Comparison of ENCODE assay signal across 8 cellular contexts in the genomic region with DNA sequence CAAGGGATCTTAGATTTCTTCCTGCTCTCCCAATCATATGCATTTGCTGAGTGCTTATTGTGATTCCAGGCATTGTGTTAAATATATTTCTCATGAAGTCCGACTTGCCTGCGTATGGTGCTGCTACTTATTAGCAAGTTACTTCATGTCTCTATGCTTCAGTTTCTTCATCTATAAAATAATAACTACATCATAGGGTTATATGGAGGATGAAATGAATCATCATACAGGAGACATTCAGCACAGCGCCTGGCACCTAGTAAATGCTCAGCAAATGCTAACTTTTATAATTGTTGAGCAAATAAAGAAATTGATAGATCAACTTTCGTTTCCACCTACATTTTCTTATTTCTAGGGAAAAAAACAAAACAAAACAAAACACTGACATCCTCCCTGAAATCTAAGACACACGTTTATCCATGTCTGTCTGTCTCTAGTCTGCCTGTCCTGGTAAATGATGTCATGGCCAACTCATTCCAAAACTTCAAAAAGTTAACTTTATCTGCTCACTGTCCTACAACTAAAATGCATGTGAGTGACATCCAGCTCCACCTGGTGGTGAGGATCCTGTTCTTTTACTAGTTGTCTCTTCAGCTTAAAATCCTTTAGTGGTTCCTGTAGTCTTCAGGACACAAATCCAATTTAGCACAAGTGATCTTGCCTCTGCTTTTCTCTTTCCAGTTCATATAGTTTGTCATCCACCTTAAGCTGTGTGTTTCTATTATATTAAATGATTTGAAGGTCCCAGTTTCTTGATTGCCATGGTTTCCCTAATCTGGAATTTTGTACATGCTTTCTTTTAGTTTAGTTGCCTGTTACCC. TPM values are rescaled to one million over a fixed set of nuclear protein-coding genes. Genes with fewer than 3 reads are reported as not detected.
DNase-seq lines count a peak whose midpoint lies in the region; ATAC-seq and TF ChIP-seq lines count a peak whose summit lies in the region.

No MANE protein-coding gene starts in this region.

- H3K79me1 ChIP-seq in neuronal stem cell (ENCODE audit: low read depth, low read length), result no peaks in the 10 kb centered on the region

- no peak overlapping the region for H4K8ac ChIP-seq in neuronal stem cell (ENCODE audit: low read depth, low read length)

- no peak overlapping the region for H3K23ac ChIP-seq in neuronal stem cell (ENCODE audit: low read depth, low read length, poor library complexity)

- H3K9me2 ChIP-seq in DOHH2 (replicated peaks; ENCODE audit: control insufficient read depth, low read length) (no peaks in the 10 kb centered on the region), Karpas-422 (replicated peaks; ENCODE audit: insufficient read depth, low read length) (no peaks in the 10 kb centered on the region)

- H2BK15ac ChIP-seq in neuronal stem cell (ENCODE audit: low read length), result no peak overlapping the region

- peaks cover 81% of the 10 kb centered on the region for H3K36me3 Mint-ChIP-seq in activated T-helper 17 cell treated with anti-CD3 and anti-CD28 coated beads, Interleukin-2, amount 50 U/mL, for 72 hours (ENCODE audit: low read depth)

- no peak overlapping the region for H2BK12ac ChIP-seq in neuronal stem cell (ENCODE audit: low read length)

- H3K4me2 ChIP-seq in DOHH2 (ENCODE audit: low read length) (no peak overlapping the region), Karpas-422 (ENCODE audit: low read depth, low read length, poor library complexity, severe bottlenecking) (no peak overlapping the region), neuronal stem cell (ENCODE audit: insufficient read depth, low read length, poor library complexity, severe bottlenecking) (no peak overlapping the region)

- DNase-seq in Karpas-422 (peak; percentile 64), kidney tubule cell (ENCODE audit: low spot score) (peak; percentile 58), NCI-H345 (lab: John Stamatoyannopoulos, UW) (no peak), neuronal stem cell (ENCODE audit: low spot score) (no peak)

- no peaks in the 10 kb centered on the region for H4K20me1 ChIP-seq in DOHH2 (ENCODE audit: control insufficient read depth, insufficient read depth, low read depth, low read length)
- no peaks in the 10 kb centered on the region for H4K20me1 ChIP-seq in Karpas-422 (ENCODE audit: insufficient read depth, low read depth, low read length)

- no peaks in the 10 kb centered on the region for H3K79me2 ChIP-seq in DOHH2 (ENCODE audit: control insufficient read depth, low read length)
- H3K79me2 ChIP-seq in Karpas-422 (ENCODE audit: low read length), result no peaks in the 10 kb centered on the region

- H3K4me1 Mint-ChIP-seq in activated T-helper 17 cell treated with anti-CD3 and anti-CD28 coated beads, Interleukin-2, amount 50 U/mL, for 72 hours, result peaks cover 30% of the 10 kb centered on the region

- H2AFZ ChIP-seq in Karpas-422 (ENCODE audit: low read length) (no peak overlapping the region), neuronal stem cell (ENCODE audit: low read length) (no peak overlapping the region)

- H3K9me3 Mint-ChIP-seq in activated T-helper 17 cell treated with anti-CD3 and anti-CD28 coated beads, Interleukin-2, amount 50 U/mL, for 72 hours, result no peaks in the 10 kb centered on the region

- peak; percentile 62 for TF ChIP-seq CTCF in DOHH2 (IDR thresholded peaks at IDR 0.05; ENCODE audit: low read depth, low read length, poor library complexity, severe bottlenecking)

- no CpG with 5 or more reads among the region's 5 CpGs for WGBS in neuronal stem cell (ENCODE audit: extremely low coverage in 2 of 2, insufficient read length in 2 of 2, insufficient replicate concordance in 1 of 2), 2 donors

- no peak overlapping the region for H2BK120ac ChIP-seq in neuronal stem cell (ENCODE audit: low read depth, low read length)

- no peak overlapping the region for H3K14ac ChIP-seq in neuronal stem cell (ENCODE audit: low read length)

- ATAC-seq in GM19467 (IDR thresholded peaks at IDR 0.05; ENCODE audit: unreplicated experiment), result peak; percentile 65
- peak; percentile 66 for ATAC-seq in activated T-helper 17 cell treated with anti-CD3 and anti-CD28 coated beads, Interleukin-2, amount 50 U/mL, for 72 hours (replicated peaks)
- ATAC-seq in GM21825 (IDR thresholded peaks at IDR 0.05; ENCODE audit: unreplicated experiment), result no peak

- no peak overlapping the region for H3K4me3 Mint-ChIP-seq in activated T-helper 17 cell treated with anti-CD3 and anti-CD28 coated beads, Interleukin-2, amount 50 U/mL, for 72 hours

- H3K36me3 ChIP-seq in DOHH2 (ENCODE audit: control insufficient read depth, low read length) (peaks cover 46% of the 10 kb centered on the region), Karpas-422 (ENCODE audit: insufficient read depth, low read length) (peaks cover 11% of the 10 kb centered on the region; the same call in 1 of the 2 replicates), neuronal stem cell (replicated peaks in 1 of 2; ENCODE audit: control insufficient read depth in 2 of 2, insufficient read depth in 2 of 2, low read length in 2 of 2) (peaks cover 8 to 73% of the 10 kb centered on the region in 2 donors)

- H2AK5ac ChIP-seq in neuronal stem cell (ENCODE audit: low read depth, low read length), result no peak overlapping the region

- no peaks in the 10 kb centered on the region for H3K27me3 ChIP-seq in DOHH2 (ENCODE audit: control insufficient read depth, low read length)
- no peaks in the 10 kb centered on the region for H3K27me3 ChIP-seq in Karpas-422 (ENCODE audit: low read length)
- H3K27me3 ChIP-seq in neuronal stem cell (ENCODE audit: control insufficient read depth in 3 of 3, insufficient read depth in 3 of 3, low read depth in 1 of 3, low read length in 3 of 3), result no peaks in the 10 kb centered on the region

- no peak overlapping the region for H4K91ac ChIP-seq in neuronal stem cell (ENCODE audit: low read depth, low read length, poor library complexity)

- peak overlapping the region; percentile 31 for H3K27ac Mint-ChIP-seq in activated T-helper 17 cell treated with anti-CD3 and anti-CD28 coated beads, Interleukin-2, amount 50 U/mL, for 72 hours

- H3K27ac ChIP-seq in DOHH2 (ENCODE audit: low read depth, low read length) (no peak overlapping the region), Karpas-422 (ENCODE audit: low read length) (no peak overlapping the region), neuronal stem cell (replicated peaks; ENCODE audit: low read length) (no peak overlapping the region)

- no peak overlapping the region for H2BK5ac ChIP-seq in neuronal stem cell (ENCODE audit: low read length)

- H3K18ac ChIP-seq in neuronal stem cell (ENCODE audit: low read length), result no peak overlapping the region

- H3K9me3 ChIP-seq in DOHH2 (ENCODE audit: control insufficient read depth, insufficient read depth, low read length) (no peaks in the 10 kb centered on the region), Karpas-422 (ENCODE audit: low read length) (no peaks in the 10 kb centered on the region), neuronal stem cell (replicated peaks in 1 of 2; ENCODE audit: control insufficient read depth in 2 of 2, insufficient read depth in 1 of 2, low read depth in 1 of 2, low read length in 2 of 2) (no peaks in the 10 kb centered on the region)

- H3K4ac ChIP-seq in neuronal stem cell (ENCODE audit: low read length), result no peak overlapping the region

- H3K9ac ChIP-seq in Karpas-422 (ENCODE audit: low read length) (no peak overlapping the region), neuronal stem cell (ENCODE audit: low read depth, low read length, poor library complexity) (no peak overlapping the region)

- H3K4me3 ChIP-seq in DOHH2 (ENCODE audit: low read length), result no peak overlapping the region
- no peak overlapping the region for H3K4me3 ChIP-seq in Karpas-422 (ENCODE audit: low read length)
- H3K4me3 ChIP-seq in neuronal stem cell (ENCODE audit: low read length in 2 of 2), result no peak overlapping the region

- no peaks in the 10 kb centered on the region for H3K27me3 Mint-ChIP-seq in activated T-helper 17 cell treated with anti-CD3 and anti-CD28 coated beads, Interleukin-2, amount 50 U/mL, for 72 hours

- H3F3A ChIP-seq in DOHH2 (ENCODE audit: control insufficient read depth, insufficient read depth), result no peaks in the 10 kb centered on the region

- H3K4me1 ChIP-seq in DOHH2 (ENCODE audit: control insufficient read depth, low read length) (no peaks in the 10 kb centered on the region), Karpas-422 (ENCODE audit: low read length) (no peaks in the 10 kb centered on the region), neuronal stem cell (ENCODE audit: control insufficient read depth in 2 of 2, insufficient read depth in 1 of 2, low read depth in 1 of 2, low read length in 2 of 2) (peaks cover 0 to 2% of the 10 kb centered on the region in 2 donors)

RNA-seq across cellular contexts. Expression of a gene that starts 27.7 kb away (rescaled TPM):
- not detected in 2 replicates for total RNA-seq in Karpas-422 (2014; rRNA removed; shearing (Covaris generic); ENCODE audit: low replicate concordance)
- not detected for total RNA-seq in activated T-helper 17 cell treated with anti-CD3 and anti-CD28 coated beads, Interleukin-2, amount 50 U/mL, for 72 hours
- polyA plus RNA-seq in neuronal stem cell (2013, experiment 1 of 2), result not detected
- polyA plus RNA-seq in neuronal stem cell (2013, experiment 2 of 2), result not detected

RNA-seq across cellular contexts. Expression of a gene that starts 33.5 kb away (rescaled TPM):
- 12.0 and 17.7 TPM in 2 replicates for total RNA-seq in Karpas-422 (2014; rRNA removed; shearing (Covaris generic); ENCODE audit: low replicate concordance)
- 10 to 100 TPM; 46.2 to 49.4 TPM for total RNA-seq in activated T-helper 17 cell treated with anti-CD3 and anti-CD28 coated beads, Interleukin-2, amount 50 U/mL, for 72 hours
- polyA plus RNA-seq in neuronal stem cell (2013, experiment 1 of 2), result 32.0 TPM
- polyA plus RNA-seq in neuronal stem cell (2013, experiment 2 of 2), result 31.1 TPM

Comparison
In these comparisons a context has a peak if more than half of its experiments do, and no peak if none do; other contexts are left out.
1. DNase-seq: peak in Karpas-422 (single experiment) and kidney tubule cell (single experiment); none in NCI-H345 (single experiment) and neuronal stem cell (single experiment).